In the genomic region with DNA sequence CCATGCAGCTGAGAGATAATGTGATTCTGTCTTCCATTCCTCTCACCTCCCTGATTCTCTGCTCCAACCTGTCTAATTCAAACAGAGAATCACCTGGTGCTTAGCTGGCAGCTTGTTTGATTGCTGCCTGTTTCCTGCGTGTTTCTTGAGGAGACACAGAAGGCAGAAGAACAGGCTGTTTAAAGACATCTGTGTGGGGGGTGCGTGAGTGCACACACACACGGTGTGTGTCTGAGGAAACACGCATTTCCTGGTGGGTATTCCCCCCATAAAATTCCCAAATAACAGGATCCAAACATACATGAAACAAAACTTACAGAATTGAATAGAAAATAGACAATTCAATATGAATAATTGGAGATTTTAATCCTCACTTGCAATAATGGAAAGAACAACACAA, we compare ENCODE assay signal across 22 cellular contexts. TPM values are rescaled to one million over a fixed set of nuclear protein-coding genes. Genes with fewer than 3 reads are reported as not detected.
DNase-seq lines count a peak whose midpoint lies in the region; ATAC-seq, FAIRE-seq and TF ChIP-seq lines count a peak whose summit lies in the region.
"Had no signal": no experiment of that assay in that cellular context is flagged by ENCODE, and none has a peak within 500 bp of the region (broad histone marks: within the 10 kb centered on the region; RNA-seq: fewer than 3 reads in every experiment).

No MANE protein-coding gene starts in this region.

- H3K9me3 ChIP-seq in H1 (ENCODE audit: insufficient read depth in 2 of 2, low read depth in 1 of 2, low read length in 1 of 2), result peaks cover 4 to 6% of the 10 kb centered on the region in 2 experiments; a peak in 1 of 4 replicates

- H3K27ac Mint-ChIP-seq in activated naive CD4-positive, alpha-beta T cell treated with anti-CD3 and anti-CD28 coated beads, Interleukin-2, amount 50 U/mL, for 24 hours, result peak overlapping the region; percentile 24
- no peak overlapping the region for H3K27ac Mint-ChIP-seq in activated naive CD4-positive, alpha-beta T cell treated with anti-CD3 and anti-CD28 coated beads for 36 hours
- no peak overlapping the region for H3K27ac Mint-ChIP-seq in CD14-positive monocyte
- H3K27ac Mint-ChIP-seq: B cell; CD4-positive, alpha-beta T cell had no signal

- H3K9me3 Mint-ChIP-seq in activated naive CD4-positive, alpha-beta T cell treated with anti-CD3 and anti-CD28 coated beads, Interleukin-2, amount 50 U/mL, for 24 hours, result no peaks in the 10 kb centered on the region
- H3K9me3 Mint-ChIP-seq in activated naive CD4-positive, alpha-beta T cell treated with anti-CD3 and anti-CD28 coated beads for 36 hours, result no peaks in the 10 kb centered on the region
- H3K9me3 Mint-ChIP-seq in CD14-positive monocyte, result peaks cover 0 to 3% (median 0%) of the 10 kb centered on the region in 7 donors
- H3K9me3 Mint-ChIP-seq: CD4-positive, alpha-beta T cell had no signal

- TF ChIP-seq EP300 in H1 (IDR thresholded peaks at IDR 0.05; ENCODE audit: borderline replicate concordance in 1 of 2, low read depth in 2 of 2, low read length in 2 of 2), result no peak

- no peak for FAIRE-seq in H1 (lab: Jason Lieb, UNC)
- FAIRE-seq: A204.1, GM12891 had no signal

- H3K27ac ChIP-seq in H1 (ENCODE audit: low read depth, low read length), result no peak overlapping the region
- H3K27ac ChIP-seq: 22Rv1, BLaER1, C4-2B had no signal

- H3K4me3 Mint-ChIP-seq in activated naive CD4-positive, alpha-beta T cell treated with anti-CD3 and anti-CD28 coated beads, Interleukin-2, amount 50 U/mL, for 24 hours, result no peak overlapping the region
- no peak overlapping the region for H3K4me3 Mint-ChIP-seq in activated naive CD4-positive, alpha-beta T cell treated with anti-CD3 and anti-CD28 coated beads for 36 hours
- H3K4me3 Mint-ChIP-seq in CD14-positive monocyte, result no peak overlapping the region
- H3K4me3 Mint-ChIP-seq: B cell; CD4-positive, alpha-beta T cell had no signal

- H3K9ac ChIP-seq in H1 (replicated peaks in 1 of 4; ENCODE audit: extremely low read depth in 1 of 4, low read depth in 3 of 4, low read length in 3 of 4), result no peak overlapping the region
- H3K9ac ChIP-seq: BLaER1 had no signal

- peaks cover 0 to 3% (median 0%) of the 10 kb centered on the region in 4 experiments; a peak in 1 of 8 replicates for H3K36me3 ChIP-seq in H1 (ENCODE audit: control insufficient read depth in 2 of 4, insufficient read depth in 4 of 4, low read length in 3 of 4)
- H3K36me3 ChIP-seq: BLaER1 had no signal

- no peak overlapping the region for H3K4ac ChIP-seq in H1 (replicated peaks; ENCODE audit: insufficient read length, low read depth, low read length)

- WGBS in H1 (ENCODE audit: extremely low coverage in 1 of 2, insufficient coverage in 1 of 2, insufficient read length in 1 of 2, insufficient replicate concordance in 2 of 2, low coverage in 1 of 2, low lambda C conversion rate in 2 of 2, missing lambda C conversion rate in 1 of 2), 2 experiments, result 95% methylated on average over 4 of the region's 4 CpGs; no CpG with 5 or more reads in 1 of the 2 experiments

- H3K14ac ChIP-seq in H1 (ENCODE audit: insufficient read length), result no peak overlapping the region

- no peaks in the 10 kb centered on the region for H4K20me1 ChIP-seq in H1 (replicated peaks in 1 of 2; ENCODE audit: control insufficient read depth in 1 of 2, insufficient read depth in 2 of 2, low read length in 2 of 2)
- H4K20me1 ChIP-seq: BLaER1 had no signal

- 0 out of 2 replicates have a peak overlapping the region, but pooled peaks have one; percentile 19 for H2BK15ac ChIP-seq in H1 (ENCODE audit: low read length)

- H3K18ac ChIP-seq in H1 (ENCODE audit: extremely low read depth, low read length), result no peak overlapping the region

- H3K36me3 Mint-ChIP-seq in activated naive CD4-positive, alpha-beta T cell treated with anti-CD3 and anti-CD28 coated beads, Interleukin-2, amount 50 U/mL, for 24 hours, result peaks cover 2% of the 10 kb centered on the region
- H3K36me3 Mint-ChIP-seq in activated naive CD4-positive, alpha-beta T cell treated with anti-CD3 and anti-CD28 coated beads for 36 hours (ENCODE audit: low read depth), result no peaks in the 10 kb centered on the region
- H3K36me3 Mint-ChIP-seq in CD14-positive monocyte, result no peaks in the 10 kb centered on the region

- no peak overlapping the region for H3K56ac ChIP-seq in H1 (replicated peaks; ENCODE audit: insufficient read length, low read depth, low read length)

- no peak overlapping the region for H3K23ac ChIP-seq in H1 (ENCODE audit: insufficient read length)

- DNase-seq in activated naive CD4-positive, alpha-beta T cell treated with anti-CD3 and anti-CD28 coated beads for 36 hours, result no peak
- DNase-seq in H1 (ENCODE audit: low read depth in 1 of 2, low spot score in 2 of 2) (no peak), lung microvascular endothelial cell (ENCODE audit: low read depth in 2 of 2) (peak; percentile 2 to 69), CD14-positive monocyte (ENCODE audit: low spot score) (no peak)
- DNase-seq: Calu3; CD4-positive, alpha-beta T cell; COR-L47; DMS53; DMS79 treated with DMSO at 0.1 percent for 48 hours; GF-D8; GOT3; H7; HCEC 1CT had no signal

- H2BK20ac ChIP-seq in H1 (ENCODE audit: low read length), result no peak overlapping the region

- H3K4me1 ChIP-seq in H1 (replicated peaks in 1 of 4; ENCODE audit: control insufficient read depth in 3 of 4, insufficient read depth in 4 of 4, low read length in 3 of 4), result peaks cover 0 to 3% (median 0%) of the 10 kb centered on the region in 4 experiments; a peak in 2 of 7 replicates
- H3K4me1 ChIP-seq: BLaER1 had no signal

- TF ChIP-seq POLR2A in H1 (IDR thresholded peaks at IDR 0.05; ENCODE audit: control extremely low read depth in 1 of 2, low read depth in 2 of 2, low read length in 2 of 2), result no peak

- ATAC-seq in GM21619 (IDR thresholded peaks at IDR 0.05; ENCODE audit: unreplicated experiment), result no peak
- no peak for ATAC-seq in GM21367 (IDR thresholded peaks at IDR 0.05; ENCODE audit: unreplicated experiment)

- H3K4me1 Mint-ChIP-seq in activated naive CD4-positive, alpha-beta T cell treated with anti-CD3 and anti-CD28 coated beads, Interleukin-2, amount 50 U/mL, for 24 hours, result no peaks in the 10 kb centered on the region
- no peaks in the 10 kb centered on the region for H3K4me1 Mint-ChIP-seq in activated naive CD4-positive, alpha-beta T cell treated with anti-CD3 and anti-CD28 coated beads for 36 hours (ENCODE audit: low read depth)
- H3K4me1 Mint-ChIP-seq in CD14-positive monocyte, result no peaks in the 10 kb centered on the region
- H3K4me1 Mint-ChIP-seq: B cell had no signal

- no peak overlapping the region for H3K4me2 ChIP-seq in H1 (ENCODE audit: insufficient read depth in 1 of 2, low read depth in 2 of 2, low read length in 2 of 2)
- H3K4me2 ChIP-seq: BLaER1 had no signal

- no peak overlapping the region for H2BK120ac ChIP-seq in H1 (replicated peaks; ENCODE audit: low read depth, low read length)

- intact Hi-C loops in activated naive CD4-positive, alpha-beta T cell treated with anti-CD3 and anti-CD28 coated beads for 36 hours (cut with micrococcal nuclease), result no loop called here
- intact Hi-C loops in CD14-positive monocyte (cut with micrococcal nuclease), result no loop called here

- POLR2A ChIA-PET in H1 (lab: Charles Lee; ENCODE audit: partially characterized antibody), result no interaction called here

- no peak overlapping the region for H2AK5ac ChIP-seq in H1 (ENCODE audit: low read depth, low read length)

- no peak for TF ChIP-seq CTCF in H1 (IDR thresholded peaks at IDR 0.05; ENCODE audit: control extremely low read depth in 1 of 3, insufficient read depth in 1 of 3, low read depth in 1 of 3, low read length in 3 of 3)
- TF ChIP-seq CTCF in CD14-positive monocyte (IDR thresholded peaks at IDR 0.05), result no peak

- H2AFZ ChIP-seq in H1 (ENCODE audit: low read length), result no peak overlapping the region

- no peaks in the 10 kb centered on the region for H3K27me3 Mint-ChIP-seq in activated naive CD4-positive, alpha-beta T cell treated with anti-CD3 and anti-CD28 coated beads, Interleukin-2, amount 50 U/mL, for 24 hours
- H3K27me3 Mint-ChIP-seq in activated naive CD4-positive, alpha-beta T cell treated with anti-CD3 and anti-CD28 coated beads for 36 hours (ENCODE audit: low read depth), result peaks cover 5% of the 10 kb centered on the region
- H3K27me3 Mint-ChIP-seq in CD14-positive monocyte (ENCODE audit: low read depth in 3 of 3), result peaks cover 5 to 8% (median 6%) of the 10 kb centered on the region in 3 donors

- H2BK5ac ChIP-seq in H1 (ENCODE audit: low read depth, low read length), result no peak overlapping the region

- H3K79me1 ChIP-seq in H1 (ENCODE audit: low read depth, low read length), result no peaks in the 10 kb centered on the region

- no peak overlapping the region for H4K5ac ChIP-seq in H1 (ENCODE audit: insufficient read length, low read depth, low read length)

- H4K91ac ChIP-seq in H1 (replicated peaks; ENCODE audit: insufficient read length, low read length), result no peak overlapping the region

- H3K79me2 ChIP-seq in H1 (ENCODE audit: control insufficient read depth in 1 of 2, insufficient read depth in 2 of 2, low read length in 2 of 2), result no peaks in the 10 kb centered on the region

- H4K8ac ChIP-seq in H1 (ENCODE audit: extremely low read depth, insufficient read depth, low read length), result no peak overlapping the region

- H3K23me2 ChIP-seq in H1 (ENCODE audit: low read depth, low read length), result no peaks in the 10 kb centered on the region

- no peak for TF ChIP-seq RAD21 in H1 (IDR thresholded peaks at IDR 0.05 in 1 of 2, conservative IDR thresholded peaks at IDR 0.05 in 1 of 2; ENCODE audit: low read depth in 2 of 2, low read length in 2 of 2)

- no peak overlapping the region for H3K4me3 ChIP-seq in H1 (ENCODE audit: extremely low read depth in 1 of 4, insufficient read depth in 2 of 4, low read depth in 3 of 4, low read length in 4 of 4)
- H3K4me3 ChIP-seq: BLaER1 had no signal

- peaks cover 0 to 1% (median 0%) of the 10 kb centered on the region in 4 experiments; a peak in 1 of 7 replicates for H3K27me3 ChIP-seq in H1 (replicated peaks in 1 of 4; ENCODE audit: control insufficient read depth in 3 of 4, extremely low read depth in 1 of 4, insufficient read depth in 3 of 4, low read length in 3 of 4)
- H3K27me3 ChIP-seq: BLaER1 had no signal

- CTCF ChIA-PET in activated naive CD4-positive, alpha-beta T cell treated with anti-CD3 and anti-CD28 coated beads for 36 hours (lab: Charles Lee), result interaction anchor here (0.7 kb wide), 1 partner anchor 1157 kb away, joined by 3 read pairs; no protein-coding TSS in a partner anchor
- CTCF ChIA-PET in H1 (lab: Charles Lee; ENCODE audit: partially characterized antibody), result interaction anchor here (0.6 to 1.2 kb wide), 2 partner anchors 16 to 26 kb away, joined by 3 read pairs; no protein-coding TSS in a partner anchor

- H2BK12ac ChIP-seq in H1 (ENCODE audit: low read depth, low read length), result no peak overlapping the region

RNA-seq across cellular contexts. Expression of a gene that starts 29.3 kb away (rescaled TPM):
- 1 to 10 TPM; 3.1 to 3.3 TPM for total RNA-seq in activated naive CD4-positive, alpha-beta T cell treated with anti-CD3 and anti-CD28 coated beads for 36 hours
- 27.4 and 28.4 TPM in 2 replicates for total RNA-seq in H1 (2021; fragmentation: NEBNext Ultra II Directional; extraction: Animal tissue kit (Norgen Biotek cat#: 25700))
- polyA plus RNA-seq in H1 (2011; rRNA removed) (9.4 and 13.8 TPM in 2 replicates), CD14-positive monocyte (under 1 TPM in 1 of 2 donors, not detected in 1; 0.08 TPM)
- polyA plus RNA-seq in H1 (2011; cell fraction: cytosol; rRNA removed), result 13.0 TPM
- polyA plus RNA-seq in H1 (2011; cell fraction: nucleus; rRNA removed), result 46.3 TPM
- 9.4 to 16.8 TPM (median 12.1 TPM) in 4 replicates for polyA plus RNA-seq in H1 (2012, experiment 1 of 2)
- polyA plus RNA-seq in H1 (2012, experiment 2 of 2), result 1.1 TPM
- polyA plus RNA-seq in H1 (2013, experiment 1 of 2), result 18.4 TPM
- 18.2 TPM for polyA plus RNA-seq in H1 (2013, experiment 2 of 2)
- polyA minus RNA-seq in H1 (2011; rRNA and poly(A)+ RNA removed), result 73.3 and 108 TPM in 2 replicates
- 54.9 TPM for polyA minus RNA-seq in H1 (2011; cell fraction: cytosol; rRNA and poly(A)+ RNA removed)
- polyA minus RNA-seq in H1 (2011; cell fraction: nucleus; rRNA and poly(A)+ RNA removed), result 133 TPM
- 420 and 583 TPM in 2 replicates for total RNA-seq in lung microvascular endothelial cell

Comparison
In these comparisons a context has a peak if more than half of its experiments do, and no peak if none do; other contexts are left out.
1. DNase-seq: peak in lung microvascular endothelial cell (2 of 2); none in activated naive CD4-positive, alpha-beta T cell treated with anti-CD3 and anti-CD28 coated beads for 36 hours (single experiment), H1 (0 of 2) and CD14-positive monocyte (single experiment).
2. RNA of a gene that starts 29.3 kb away (total RNA-seq): 420 to 583 TPM in lung microvascular endothelial cell; 27.4 to 28.4 TPM in H1 and 3.1 to 3.3 TPM in activated naive CD4-positive, alpha-beta T cell treated with anti-CD3 and anti-CD28 coated beads for 36 hours; every median in the first group is over 10 times any median in the second.